13 cellular contexts compared by ENCODE assay signal in genomic region chr1:93905051-93905450, GRCh38. TPM values are rescaled to one million over a fixed set of nuclear protein-coding genes. Genes with fewer than 3 reads are reported as not detected.
DNase-seq lines count a peak whose midpoint lies in the region; ATAC-seq and TF ChIP-seq lines count a peak whose summit lies in the region.
"Had no signal": no experiment of that assay in that cellular context is flagged by ENCODE, and none has a peak within 500 bp of the region (broad histone marks: within the 10 kb centered on the region; RNA-seq: fewer than 3 reads in every experiment).

No MANE protein-coding gene starts in this region.

- no peak overlapping the region for H3K4me3 Mint-ChIP-seq in activated CD4-positive, alpha-beta T cell treated with anti-CD3 and anti-CD28 coated beads, Interleukin-2, amount 10 ng/mL, durations not matched to agents 7 days and 5 days
- H3K4me3 Mint-ChIP-seq in natural killer cell treated with Interleukin-12 subunit alpha and Interleukin-12 subunit beta and Interleukin-15 and Interleukin-18, amount 100 ng/mL, for 72 hours: no peak overlapping the region
- peak overlapping the region in 1 of 10 donors; percentile 8 for H3K4me3 Mint-ChIP-seq in naive thymus-derived CD8-positive, alpha-beta T cell

- no peaks in the 10 kb centered on the region for H3K27me3 Mint-ChIP-seq in activated CD4-positive, alpha-beta T cell treated with anti-CD3 and anti-CD28 coated beads, Interleukin-2, amount 10 ng/mL, durations not matched to agents 7 days and 5 days
- no peaks in the 10 kb centered on the region for H3K27me3 Mint-ChIP-seq in natural killer cell treated with Interleukin-12 subunit alpha and Interleukin-12 subunit beta and Interleukin-15 and Interleukin-18, amount 100 ng/mL, for 72 hours
- H3K27me3 Mint-ChIP-seq in naive thymus-derived CD8-positive, alpha-beta T cell: no peaks in the 10 kb centered on the region

- no peak for DNase-seq in activated CD4-positive, alpha-beta T cell treated with anti-CD3 and anti-CD28 coated beads, Interleukin-2, amount 10 ng/mL, durations not matched to agents 7 days and 5 days
- no peak for DNase-seq in activated CD4-positive, alpha-beta T cell treated with anti-CD3 and anti-CD28 coated beads for 48 hours
- DNase-seq in cardiac fibroblast (ENCODE audit: low read depth in 2 of 2) (peak; percentile 39 to 57), GM19240 (ENCODE audit: insufficient read length, low spot score) (no peak), islet precursor cell (no peak)
- no peak for DNase-seq in natural killer cell treated with Interleukin-12 subunit alpha and Interleukin-12 subunit beta and Interleukin-15 and Interleukin-18, amount 100 ng/mL, for 72 hours (ENCODE audit: low spot score)
- no peak for DNase-seq in naive thymus-derived CD8-positive, alpha-beta T cell
- DNase-seq: cortex of kidney, H7, NCI-H1930, occipital lobe, substantia nigra had no signal

- H3K36me3 Mint-ChIP-seq in activated CD4-positive, alpha-beta T cell treated with anti-CD3 and anti-CD28 coated beads, Interleukin-2, amount 10 ng/mL, durations not matched to agents 7 days and 5 days (ENCODE audit: low read depth): peaks cover 21% of the 10 kb centered on the region
- H3K36me3 Mint-ChIP-seq in natural killer cell treated with Interleukin-12 subunit alpha and Interleukin-12 subunit beta and Interleukin-15 and Interleukin-18, amount 100 ng/mL, for 72 hours: peaks cover 15% of the 10 kb centered on the region
- peaks cover 0 to 10% (median 1%) of the 10 kb centered on the region in 3 donors for H3K36me3 Mint-ChIP-seq in naive thymus-derived CD8-positive, alpha-beta T cell

- peak overlapping the region; percentile 63 for H3K27ac Mint-ChIP-seq in activated CD4-positive, alpha-beta T cell treated with anti-CD3 and anti-CD28 coated beads, Interleukin-2, amount 10 ng/mL, durations not matched to agents 7 days and 5 days
- H3K27ac Mint-ChIP-seq in natural killer cell treated with Interleukin-12 subunit alpha and Interleukin-12 subunit beta and Interleukin-15 and Interleukin-18, amount 100 ng/mL, for 72 hours: peak overlapping the region; percentile 65 to 67
- H3K27ac Mint-ChIP-seq in naive thymus-derived CD8-positive, alpha-beta T cell: peak overlapping the region in 5 of 10 donors; percentile 29 to 78 (median 71)

- CTCF ChIA-PET in activated CD4-positive, alpha-beta T cell treated with anti-CD3 and anti-CD28 coated beads, Interleukin-2, amount 10 ng/mL, durations not matched to agents 7 days and 5 days (lab: Charles Lee): interaction anchor here (0.9 kb wide), 1 partner anchor 17 kb away, joined by 3 read pairs; no protein-coding TSS in a partner anchor

- no peak for ATAC-seq in natural killer cell treated with Interleukin-12 subunit alpha and Interleukin-12 subunit beta and Interleukin-15 and Interleukin-18, amount 100 ng/mL, for 72 hours
- ATAC-seq in naive thymus-derived CD8-positive, alpha-beta T cell: no peak

- H3K4me3 ChIP-seq in cardiac fibroblast (replicated peaks in 1 of 2; ENCODE audit: low read depth in 2 of 2, low read length in 2 of 2): no peak overlapping the region

- TF ChIP-seq CTCF in cardiac fibroblast (IDR thresholded peaks at IDR 0.05; ENCODE audit: low read depth, low read length): no peak

- H3K36me3 ChIP-seq in KOPT-K1 (ENCODE audit: insufficient read depth, low read length): peaks cover 12% of the 10 kb centered on the region

- peaks cover 46% of the 10 kb centered on the region for H3K4me1 Mint-ChIP-seq in activated CD4-positive, alpha-beta T cell treated with anti-CD3 and anti-CD28 coated beads, Interleukin-2, amount 10 ng/mL, durations not matched to agents 7 days and 5 days
- peaks cover 37 to 50% of the 10 kb centered on the region in 2 donors for H3K4me1 Mint-ChIP-seq in natural killer cell treated with Interleukin-12 subunit alpha and Interleukin-12 subunit beta and Interleukin-15 and Interleukin-18, amount 100 ng/mL, for 72 hours (ENCODE audit: low read depth in 2 of 2)
- peaks cover 8 to 45% (median 38%) of the 10 kb centered on the region in 4 donors for H3K4me1 Mint-ChIP-seq in naive thymus-derived CD8-positive, alpha-beta T cell

- peak overlapping the region; percentile 9 for H3K27ac ChIP-seq in KOPT-K1 (ENCODE audit: low read depth, low read length, poor library complexity, severe bottlenecking)

- POLR2A ChIA-PET in activated CD4-positive, alpha-beta T cell treated with anti-CD3 and anti-CD28 coated beads, Interleukin-2, amount 10 ng/mL, durations not matched to agents 7 days and 5 days (lab: Charles Lee): no interaction called here
- POLR2A ChIA-PET in naive thymus-derived CD8-positive, alpha-beta T cell (lab: Charles Lee): interaction anchor here (1.0 kb wide), 1 partner anchor 26 kb away, joined by 5 read pairs; the partner anchor contains the start of gene DNTTIP2

- no peaks in the 10 kb centered on the region for H3K9me3 ChIP-seq in KOPT-K1 (ENCODE audit: insufficient read depth, low read length, poor library complexity, severe bottlenecking)

- no peaks in the 10 kb centered on the region for H3K9me3 Mint-ChIP-seq in activated CD4-positive, alpha-beta T cell treated with anti-CD3 and anti-CD28 coated beads, Interleukin-2, amount 10 ng/mL, durations not matched to agents 7 days and 5 days
- H3K9me3 Mint-ChIP-seq in natural killer cell treated with Interleukin-12 subunit alpha and Interleukin-12 subunit beta and Interleukin-15 and Interleukin-18, amount 100 ng/mL, for 72 hours: no peaks in the 10 kb centered on the region
- peaks cover 0 to 4% (median 0%) of the 10 kb centered on the region in 9 donors for H3K9me3 Mint-ChIP-seq in naive thymus-derived CD8-positive, alpha-beta T cell

RNA-seq across cellular contexts. Expression of gene GCLM, which starts 4.2 kb away (rescaled TPM):
- 10 to 100 TPM; 17.3 to 17.8 TPM for total RNA-seq in activated CD4-positive, alpha-beta T cell treated with anti-CD3 and anti-CD28 coated beads, Interleukin-2, amount 10 ng/mL, durations not matched to agents 7 days and 5 days
- 10 to 100 TPM; 27.8 to 31.4 TPM for total RNA-seq in natural killer cell treated with Interleukin-12 subunit alpha and Interleukin-12 subunit beta and Interleukin-15 and Interleukin-18, amount 100 ng/mL, for 72 hours
- 10 to 100 TPM; 18.5 to 19.3 TPM for total RNA-seq in naive thymus-derived CD8-positive, alpha-beta T cell
- polyA plus RNA-seq in naive thymus-derived CD8-positive, alpha-beta T cell: 10 to 100 TPM; 11.3 to 18.2 (median 14.2) TPM

RNA-seq across cellular contexts. Expression of gene DNTTIP2, which starts 26.0 kb away (rescaled TPM):
- total RNA-seq in activated CD4-positive, alpha-beta T cell treated with anti-CD3 and anti-CD28 coated beads, Interleukin-2, amount 10 ng/mL, durations not matched to agents 7 days and 5 days: 10 to 100 TPM; 56.4 to 57.4 TPM
- 100 to 1,000 TPM in 1 of 2 donors, 10 to 100 TPM in 1; 78.4 to 101 TPM for total RNA-seq in natural killer cell treated with Interleukin-12 subunit alpha and Interleukin-12 subunit beta and Interleukin-15 and Interleukin-18, amount 100 ng/mL, for 72 hours
- total RNA-seq in naive thymus-derived CD8-positive, alpha-beta T cell: 10 to 100 TPM; 74.2 to 87.6 TPM
- 10 to 100 TPM; 68.8 to 72.9 (median 70.9) TPM for polyA plus RNA-seq in naive thymus-derived CD8-positive, alpha-beta T cell

Comparison
In these comparisons a context has a peak if more than half of its experiments do, and no peak if none do; other contexts are left out.
1. DNase-seq: peak in cardiac fibroblast (2 of 2); none in activated CD4-positive, alpha-beta T cell treated with anti-CD3 and anti-CD28 coated beads, Interleukin-2, amount 10 ng/mL, durations not matched to agents 7 days and 5 days (single experiment), activated CD4-positive, alpha-beta T cell treated with anti-CD3 and anti-CD28 coated beads for 48 hours (single experiment), natural killer cell treated with Interleukin-12 subunit alpha and Interleukin-12 subunit beta and Interleukin-15 and Interleukin-18, amount 100 ng/mL, for 72 hours (single experiment), GM19240 (single experiment), naive thymus-derived CD8-positive, alpha-beta T cell (0 of 10) and islet precursor cell (single experiment).